In the genomic region with DNA sequence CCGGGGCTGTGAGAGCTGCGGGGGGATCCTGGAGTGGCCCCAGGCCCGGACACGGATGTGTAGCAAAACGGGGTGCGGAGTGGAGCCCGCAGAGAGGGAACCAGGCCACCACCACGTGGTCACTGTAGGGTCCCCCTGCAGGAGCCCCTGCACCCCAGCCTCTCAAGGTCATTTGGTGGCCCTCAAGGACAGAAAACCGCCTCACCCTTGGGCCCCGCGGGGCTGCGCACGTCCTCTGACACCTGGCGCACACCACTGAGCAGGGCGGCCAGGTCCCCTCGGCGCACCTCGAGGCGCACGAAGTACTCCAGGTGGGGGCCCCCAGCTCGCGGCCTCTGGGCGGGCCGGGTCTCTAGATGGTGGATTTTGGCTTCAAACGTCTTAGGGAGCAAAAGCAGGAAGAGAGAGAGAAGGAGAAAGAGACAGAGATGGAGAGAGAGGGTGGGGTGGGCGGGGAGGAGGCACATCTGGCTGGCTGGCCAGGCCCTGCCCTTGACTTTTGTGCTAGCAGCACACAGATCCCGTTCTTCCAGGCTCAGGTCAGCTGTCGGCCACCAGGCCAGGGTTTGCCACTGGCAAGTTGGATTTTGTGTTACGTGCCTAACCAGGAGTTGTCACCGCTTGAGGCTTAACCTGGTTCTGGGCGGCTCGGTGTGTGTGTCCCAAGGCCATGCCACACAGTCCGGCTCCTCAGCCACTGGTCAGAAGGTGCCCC, we compare ENCODE assay signal across 29 cellular contexts. TPM values are rescaled to one million over a fixed set of nuclear protein-coding genes. Genes with fewer than 3 reads are reported as not detected.
DNase-seq lines count a peak whose midpoint lies in the region; ATAC-seq and TF ChIP-seq lines count a peak whose summit lies in the region.
"Had no signal": no experiment of that assay in that cellular context is flagged by ENCODE, and none has a peak within 500 bp of the region (broad histone marks: within the 10 kb centered on the region; RNA-seq: fewer than 3 reads in every experiment).

No MANE protein-coding gene starts in this region.

- H3K4me3 ChIP-seq in BE2C (ENCODE audit: low read depth, low read length) (no peak overlapping the region), PC-9 (no peak overlapping the region), trophoblast cell (ENCODE audit: low read depth, low read length) (no peak overlapping the region)
- H3K4me3 ChIP-seq: BLaER1 treated with 17β-estradiol and CSF1 and Interleukin-3, amounts not matched to agents 10 nM and 100 nM; GM12878; GM23338; HAP-1 had no signal

- no peak overlapping the region for H4K8ac ChIP-seq in trophoblast cell (ENCODE audit: low read depth, low read length)

- H2BK5ac ChIP-seq in trophoblast cell (ENCODE audit: low read depth, low read length, poor library complexity), result no peak overlapping the region

- no peaks in the 10 kb centered on the region for H3K27me3 ChIP-seq in BE2C
- no peaks in the 10 kb centered on the region for H3K27me3 ChIP-seq in PC-9 (ENCODE audit: insufficient read depth, low read depth)
- no peaks in the 10 kb centered on the region for H3K27me3 ChIP-seq in trophoblast cell (ENCODE audit: insufficient read depth, low read length)

- no peaks in the 10 kb centered on the region for H3K9me2 ChIP-seq in PC-9 (ENCODE audit: insufficient read depth)

- H3K18ac ChIP-seq in trophoblast cell (ENCODE audit: low read length), result no peak overlapping the region

- peak; percentile 44 for ATAC-seq in esophagus mucosa
- ATAC-seq: GM12878, GM23338, PC-3 had no signal

- no peak overlapping the region for H4K12ac ChIP-seq in trophoblast cell (ENCODE audit: low read depth, low read length)

- no peaks in the 10 kb centered on the region for H3K4me1 Mint-ChIP-seq in activated T-helper 2 cell treated with anti-CD3 and anti-CD28 coated beads, Interferon-gamma antibody, Interleukin-2, Interleukin-4, amounts not matched to agents 10 μg/mL and 5 μg/mL and 100 μg/mL, durations not matched to agents 14 hours and 24 hours and 36 hours (ENCODE audit: low read depth)
- H3K4me1 Mint-ChIP-seq: GM23338 had no signal

- H2BK12ac ChIP-seq in trophoblast cell (ENCODE audit: low read length), result no peak overlapping the region

- TF ChIP-seq CTCF in BE2C (IDR thresholded peaks at IDR 0.05; ENCODE audit: low read depth, low read length) (no peak), PC-9 (conservative IDR thresholded peaks at IDR 0.05) (no peak)

- WGBS in trophoblast cell (ENCODE audit: extremely low coverage, insufficient coverage, insufficient read length), result no CpG with 5 or more reads among the region's 33 CpGs

- H2AK5ac ChIP-seq in trophoblast cell (ENCODE audit: low read length), result no peak overlapping the region

- H3K36me3 Mint-ChIP-seq in activated T-helper 2 cell treated with anti-CD3 and anti-CD28 coated beads, Interferon-gamma antibody, Interleukin-2, Interleukin-4, amounts not matched to agents 10 μg/mL and 5 μg/mL and 100 μg/mL, durations not matched to agents 14 hours and 24 hours and 36 hours (ENCODE audit: low read depth), result no peaks in the 10 kb centered on the region

- H3K9me3 ChIP-seq in BE2C, result no peaks in the 10 kb centered on the region
- H3K9me3 ChIP-seq in PC-9 (ENCODE audit: insufficient read depth, low read depth), result no peaks in the 10 kb centered on the region
- H3K9me3 ChIP-seq in trophoblast cell (ENCODE audit: insufficient read depth, low read depth, low read length), result peaks cover 2% of the 10 kb centered on the region
- H3K9me3 ChIP-seq: BLaER1 treated with 17β-estradiol and CSF1 and Interleukin-3, amounts not matched to agents 10 nM and 100 nM; HAP-1 had no signal

- no peaks in the 10 kb centered on the region for H3K27me3 Mint-ChIP-seq in activated T-helper 2 cell treated with anti-CD3 and anti-CD28 coated beads, Interferon-gamma antibody, Interleukin-2, Interleukin-4, amounts not matched to agents 10 μg/mL and 5 μg/mL and 100 μg/mL, durations not matched to agents 14 hours and 24 hours and 36 hours (ENCODE audit: low read depth)

- H3K14ac ChIP-seq in trophoblast cell (ENCODE audit: low read length), result no peak overlapping the region

- H3K9me3 Mint-ChIP-seq in activated T-helper 2 cell treated with anti-CD3 and anti-CD28 coated beads, Interferon-gamma antibody, Interleukin-2, Interleukin-4, amounts not matched to agents 10 μg/mL and 5 μg/mL and 100 μg/mL, durations not matched to agents 14 hours and 24 hours and 36 hours, result no peaks in the 10 kb centered on the region
- H3K9me3 Mint-ChIP-seq: CD4-positive, alpha-beta T cell; GM23338 had no signal

- H3K79me2 ChIP-seq in PC-9 (ENCODE audit: low read depth) (no peaks in the 10 kb centered on the region), trophoblast cell (ENCODE audit: control insufficient read depth, insufficient read depth, low read length, poor library complexity) (no peaks in the 10 kb centered on the region)

- no TSS peak for BruUV-seq in PC-9 (replicated peaks; lab: Mats Ljungman, UMichigan)

- H3K79me1 ChIP-seq in trophoblast cell (ENCODE audit: low read length), result no peaks in the 10 kb centered on the region

- no peak overlapping the region for H3K4ac ChIP-seq in trophoblast cell (ENCODE audit: low read depth, low read length)

- intact Hi-C loops in PC-9 (cut with micrococcal nuclease; ENCODE audit: unreplicated experiment), result loop anchor here (5.0 to 10.0 kb wide), 2 partner anchors 126 to 249 kb away; no protein-coding TSS in a partner anchor
- intact Hi-C loops in activated T-helper 2 cell treated with anti-CD3 and anti-CD28 coated beads, Interferon-gamma antibody, Interleukin-2, Interleukin-4, amounts not matched to agents 10 μg/mL and 5 μg/mL and 100 μg/mL, durations not matched to agents 14 hours and 24 hours and 36 hours (cut with micrococcal nuclease), result no loop called here

- POLR2A ChIA-PET in PC-9 (lab: Charles Lee; ENCODE audit: unreplicated experiment), result no interaction called here

- CTCF ChIA-PET in PC-9 (lab: Charles Lee), result no interaction called here

- H4K91ac ChIP-seq in trophoblast cell (ENCODE audit: low read depth, low read length), result no peak overlapping the region

- H3K4me2 ChIP-seq in PC-9 (peak overlapping the region; percentile 72), trophoblast cell (ENCODE audit: low read length) (no peak overlapping the region)
- H3K4me2 ChIP-seq: GM23338 had no signal

- H4K20me1 ChIP-seq in PC-9 (ENCODE audit: insufficient read depth), result no peaks in the 10 kb centered on the region

- DNase-seq in BE2C (peak; percentile 45), PC-9 (peak in 1 of 2 experiments; percentile 74), trophoblast cell (peak; percentile 48 to 75), NCI-H1417 (lab: John Stamatoyannopoulos, UW) (no peak)
- no peak for DNase-seq in central memory CD4-positive, alpha-beta T cell
- DNase-seq in activated T-helper 2 cell treated with anti-CD3 and anti-CD28 coated beads, Interferon-gamma antibody, Interleukin-2, Interleukin-4, amounts not matched to agents 10 μg/mL and 5 μg/mL and 100 μg/mL, durations not matched to agents 14 hours and 24 hours and 36 hours (ENCODE audit: low spot score), result no peak
- DNase-seq: CD4-positive, alpha-beta T cell; DMS79; EL; GDM1; NCI-H1048; NCI-H1436; NCI-H187; NCI-H2171 treated with DMSO at 0.1 percent for 48 hours; NCI-H345; NCI-H510A treated with DMSO at 0.1 percent for 48 hours; NCI-H774; NK-92 treated with Interleukin-12 subunit alpha and Interleukin-12 subunit beta, amount 100 ng/mL, for 24 hours; PC-3; RPMI8226; SHP77; SW 1271 had no signal

- H3K9ac ChIP-seq in trophoblast cell (ENCODE audit: low read length), result no peak overlapping the region

- H3F3A ChIP-seq in PC-9 (ENCODE audit: insufficient read depth, low read depth), result peaks cover 11% of the 10 kb centered on the region; the same call in 1 of the 2 replicates

- H3K27ac Mint-ChIP-seq in activated T-helper 2 cell treated with anti-CD3 and anti-CD28 coated beads, Interferon-gamma antibody, Interleukin-2, Interleukin-4, amounts not matched to agents 10 μg/mL and 5 μg/mL and 100 μg/mL, durations not matched to agents 14 hours and 24 hours and 36 hours, result no peak overlapping the region
- H3K27ac Mint-ChIP-seq: CD4-positive, alpha-beta T cell; GM23338 had no signal

- H3K36me3 ChIP-seq in BE2C (no peaks in the 10 kb centered on the region), PC-9 (ENCODE audit: low read depth) (no peaks in the 10 kb centered on the region), trophoblast cell (ENCODE audit: control insufficient read depth in 1 of 2, insufficient read depth in 2 of 2, low read length in 2 of 2) (no peaks in the 10 kb centered on the region)
- H3K36me3 ChIP-seq: BLaER1 treated with 17β-estradiol and CSF1 and Interleukin-3, amounts not matched to agents 10 nM and 100 nM; HAP-1 had no signal

- H3K23ac ChIP-seq in trophoblast cell (ENCODE audit: low read length), result no peak overlapping the region

- H2AFZ ChIP-seq in PC-9 (no peak overlapping the region), trophoblast cell (ENCODE audit: insufficient read depth, low read length, poor library complexity) (no peak overlapping the region)
- H2AFZ ChIP-seq: GM23338 had no signal

- H3K4me1 ChIP-seq in BE2C, result peaks cover 32% of the 10 kb centered on the region
- H3K4me1 ChIP-seq in PC-9 (replicated peaks; ENCODE audit: insufficient read depth), result peaks cover 42% of the 10 kb centered on the region
- peaks cover 3 to 4% of the 10 kb centered on the region in 2 experiments for H3K4me1 ChIP-seq in trophoblast cell (ENCODE audit: control insufficient read depth in 1 of 2, insufficient read depth in 2 of 2, low read length in 2 of 2)
- H3K4me1 ChIP-seq: HAP-1 had no signal

- no peak overlapping the region for H3K4me3 Mint-ChIP-seq in activated T-helper 2 cell treated with anti-CD3 and anti-CD28 coated beads, Interferon-gamma antibody, Interleukin-2, Interleukin-4, amounts not matched to agents 10 μg/mL and 5 μg/mL and 100 μg/mL, durations not matched to agents 14 hours and 24 hours and 36 hours (ENCODE audit: low read depth)
- H3K4me3 Mint-ChIP-seq: CD4-positive, alpha-beta T cell; GM23338 had no signal

- H2BK120ac ChIP-seq in trophoblast cell (ENCODE audit: insufficient read depth, low read length, poor library complexity), result no peak overlapping the region

- H3K27ac ChIP-seq in PC-9 (peak overlapping the region; percentile 97), trophoblast cell (ENCODE audit: low read depth, low read length) (no peak overlapping the region)
- H3K27ac ChIP-seq: BLaER1 treated with 17β-estradiol and CSF1 and Interleukin-3, amounts not matched to agents 10 nM and 100 nM had no signal

RNA-seq across cellular contexts. Expression of gene TH, which starts 3.2 kb away (rescaled TPM):
- polyA plus RNA-seq in BE2C (2012; ENCODE audit: insufficient read depth, insufficient read length, low read depth), result 141 TPM
- total RNA-seq in PC-9 (2021) (2.2 and 2.5 TPM in 2 replicates), esophagus mucosa (0.40 TPM)
- 0.03 TPM in 2 replicates for polyA plus RNA-seq in trophoblast cell (2013)
- not detected in 2 replicates for total RNA-seq in activated T-helper 2 cell treated with anti-CD3 and anti-CD28 coated beads, Interferon-gamma antibody, Interleukin-2, Interleukin-4, amounts not matched to agents 10 μg/mL and 5 μg/mL and 100 μg/mL, durations not matched to agents 14 hours and 24 hours and 36 hours
- total RNA-seq: CD4-positive, alpha-beta T cell; GM12878; GM23338; SK-MEL-5 had no signal
- polyA plus RNA-seq: AG04450, GM12878 had no signal

RNA-seq across cellular contexts. Expression of gene INS, which starts 7.4 kb away (rescaled TPM):
- polyA plus RNA-seq in BE2C (2012; ENCODE audit: insufficient read depth, insufficient read length, low read depth), result not detected
- total RNA-seq in PC-9 (2021), result not detected in 2 replicates
- not detected for total RNA-seq in esophagus mucosa
- not detected in 2 replicates for polyA plus RNA-seq in trophoblast cell (2013)
- total RNA-seq in activated T-helper 2 cell treated with anti-CD3 and anti-CD28 coated beads, Interferon-gamma antibody, Interleukin-2, Interleukin-4, amounts not matched to agents 10 μg/mL and 5 μg/mL and 100 μg/mL, durations not matched to agents 14 hours and 24 hours and 36 hours, result not detected in 2 replicates
- total RNA-seq: CD4-positive, alpha-beta T cell; GM12878; GM23338; PC-3; SK-MEL-5 had no signal
- polyA plus RNA-seq: AG04450, GM12878, GM23338 had no signal

RNA-seq across cellular contexts. Expression of gene IGF2, which starts 29.3 kb away (rescaled TPM):
- polyA plus RNA-seq in BE2C (2012; ENCODE audit: insufficient read depth, insufficient read length, low read depth), result 468 TPM
- 0.15 and 0.24 TPM in 2 replicates for total RNA-seq in PC-9 (2021)
- 1.6 TPM for total RNA-seq in esophagus mucosa
- polyA plus RNA-seq in trophoblast cell (2013), result 1,002 and 1,117 TPM in 2 replicates
- total RNA-seq in activated T-helper 2 cell treated with anti-CD3 and anti-CD28 coated beads, Interferon-gamma antibody, Interleukin-2, Interleukin-4, amounts not matched to agents 10 μg/mL and 5 μg/mL and 100 μg/mL, durations not matched to agents 14 hours and 24 hours and 36 hours, result 0.05 and 0.16 TPM in 2 replicates
- total RNA-seq: CD4-positive, alpha-beta T cell had no signal
- polyA plus RNA-seq: GM12878 had no signal

Comparison
In these comparisons a context has a peak if more than half of its experiments do, and no peak if none do; other contexts are left out.
1. DNase-seq: peak in BE2C (single experiment) and trophoblast cell (2 of 2); none in central memory CD4-positive, alpha-beta T cell (single experiment), NCI-H1417 (0 of 3) and activated T-helper 2 cell treated with anti-CD3 and anti-CD28 coated beads, Interferon-gamma antibody, Interleukin-2, Interleukin-4, amounts not matched to agents 10 μg/mL and 5 μg/mL and 100 μg/mL, durations not matched to agents 14 hours and 24 hours and 36 hours (single experiment).